Comparison of ENCODE assay signal across 19 cellular contexts in genomic region chr13:79435549-79435948, GRCh38. TPM values are rescaled to one million over a fixed set of nuclear protein-coding genes. Genes with fewer than 3 reads are reported as not detected.
DNase-seq lines count a peak whose midpoint lies in the region; ATAC-seq, FAIRE-seq and TF ChIP-seq lines count a peak whose summit lies in the region.
"Had no signal": no experiment of that assay in that cellular context is flagged by ENCODE, and none has a peak within 500 bp of the region (broad histone marks: within the 10 kb centered on the region; RNA-seq: fewer than 3 reads in every experiment).

No MANE protein-coding gene starts in this region.

- no peaks in the 10 kb centered on the region for H4K20me1 ChIP-seq in PC-3 (ENCODE audit: low read length)

- peak; percentile 73 for FAIRE-seq in pancreas (lab: Jason Lieb, UNC)

- no peaks in the 10 kb centered on the region for H3K79me2 ChIP-seq in PC-3 (ENCODE audit: low read length)

- H3K36me3 ChIP-seq in PC-3 (ENCODE audit: low read depth, low read length), result no peaks in the 10 kb centered on the region
- no peaks in the 10 kb centered on the region for H3K36me3 ChIP-seq in pancreas
- H3K36me3 ChIP-seq: ascending aorta, heart right ventricle, left ventricle myocardium inferior had no signal

- H3K27ac ChIP-seq in PC-3 (ENCODE audit: low read length), result peak overlapping the region; percentile 39; the same call in 1 of the 2 replicates
- no peak overlapping the region for H3K27ac ChIP-seq in pancreas
- H3K27ac ChIP-seq: ascending aorta, heart right ventricle, left ventricle myocardium inferior, RWPE1 had no signal

- intact Hi-C loops in PC-3 (cut with micrococcal nuclease), result loop anchor here (1.0 to 2.0 kb wide), 2 partner anchors 45 to 50 kb away; partner anchors contain the start of gene NDFIP2
- intact Hi-C loops in pancreas (cut with DNase I), result no loop called here

- CTCF ChIA-PET in PC-3 (lab: Charles Lee), result interaction anchor here (0.6 kb wide), 1 partner anchor 19 kb away, joined by 3 read pairs; no protein-coding TSS in a partner anchor

- POLR2A ChIA-PET in PC-3 (lab: Charles Lee; ENCODE audit: unreplicated experiment), result interaction anchor here (1.0 kb wide), 1 partner anchor 45 kb away, joined by 3 read pairs; the partner anchor contains the start of gene NDFIP2

- no TSS peak for BruUV-seq in PC-3 (replicated peaks; lab: Mats Ljungman, UMichigan)

- TF ChIP-seq CTCF in PC-3 (conservative IDR thresholded peaks at IDR 0.05; ENCODE audit: low read depth, low read length) (no peak), choroid plexus epithelial cell (conservative IDR thresholded peaks at IDR 0.05; ENCODE audit: low read depth, low read length) (no peak), pancreas (IDR thresholded peaks at IDR 0.05) (no peak)

- no peaks in the 10 kb centered on the region for H3F3A ChIP-seq in PC-3 (ENCODE audit: low read length, unreplicated experiment)

- H3K4me1 ChIP-seq in PC-3 (ENCODE audit: insufficient read depth, low read length) (peaks cover 11% of the 10 kb centered on the region), pancreas (no peaks in the 10 kb centered on the region)
- H3K4me1 ChIP-seq: ascending aorta had no signal

- H2AFZ ChIP-seq in PC-3 (ENCODE audit: low read length), result no peak overlapping the region

- ATAC-seq in PC-3 (peak; percentile 98), pancreas (peak in 1 of 4 donors; percentile 12), HG02840 (IDR thresholded peaks at IDR 0.05; ENCODE audit: low FRiP score, unreplicated experiment) (no peak), HG03175 (IDR thresholded peaks at IDR 0.05; ENCODE audit: unreplicated experiment) (no peak)
- ATAC-seq: heart right ventricle; natural killer cell treated with Interleukin-12 subunit alpha and Interleukin-12 subunit beta and Interleukin-15 and Interleukin-18, amount 100 ng/mL, for 72 hours; stimulated activated naive CD8-positive, alpha-beta T cell treated with anti-CD3 and anti-CD28 coated beads, Interleukin-15, amount 100 ng/mL, for 72 hours had no signal

- H3K27me3 ChIP-seq in PC-3 (ENCODE audit: low read length), result no peaks in the 10 kb centered on the region
- no peaks in the 10 kb centered on the region for H3K27me3 ChIP-seq in pancreas
- H3K27me3 ChIP-seq: ascending aorta, heart right ventricle had no signal

- 61 to 63% methylated on average over 1 of the region's 1 CpG for WGBS in pancreas, 2 donors

- peak; percentile 84 for DNase-seq in EL
- peak; percentile 74 for DNase-seq in PC-3
- peak; percentile 57 for DNase-seq in choroid plexus epithelial cell (ENCODE audit: low read depth)
- DNase-seq in pancreas, result no peak
- no peak for DNase-seq in stimulated activated CD4-positive, alpha-beta T cell treated with anti-CD3 and anti-CD28 coated beads, Interleukin-2, amount 100 ng/mL, for 48 hours
- DNase-seq in SIG-M5 (lab: John Stamatoyannopoulos, UW), result no peak
- DNase-seq: activated CD4-positive, alpha-beta T cell treated with anti-CD3 and anti-CD28 coated beads, Interleukin-2, amount 10 ng/mL, durations not matched to agents 24 days and 14 days; CD4-positive, CD25-positive, alpha-beta regulatory T cell; heart right ventricle; left ventricle myocardium inferior; NCI-H146; NCI-H526; stimulated activated naive CD8-positive, alpha-beta T cell treated with anti-CD3 and anti-CD28 coated beads, Interleukin-15, amount 100 ng/mL, for 72 hours had no signal

- H3K4me3 ChIP-seq in PC-3 (ENCODE audit: low read length) (no peak overlapping the region), choroid plexus epithelial cell (ENCODE audit: low read depth, low read length) (no peak overlapping the region), pancreas (no peak overlapping the region)
- H3K4me3 ChIP-seq: ascending aorta, heart right ventricle, left ventricle myocardium inferior had no signal

- H3K9me3 ChIP-seq in PC-3 (ENCODE audit: low read length) (no peaks in the 10 kb centered on the region), pancreas (no peaks in the 10 kb centered on the region)
- H3K9me3 ChIP-seq: ascending aorta, heart right ventricle had no signal

- H3K4me2 ChIP-seq in PC-3 (ENCODE audit: low read length), result peak overlapping the region; percentile 49

- no peak overlapping the region for H3K9ac ChIP-seq in PC-3 (ENCODE audit: low read length)

- no peaks in the 10 kb centered on the region for H3K9me2 ChIP-seq in PC-3 (replicated peaks; ENCODE audit: low read length)

RNA-seq across cellular contexts. Expression of gene RBM26, which starts 29.5 kb away (rescaled TPM):
- total RNA-seq in PC-3 (2014; rRNA removed), result 15.8 and 16.1 TPM in 2 replicates
- total RNA-seq in pancreas, result 10 to 100 TPM; 11.7 to 25.1 (median 16.4) TPM
- polyA plus RNA-seq in pancreas, result 10 to 100 TPM; 18.9 to 25.1 TPM

RNA-seq across cellular contexts. Expression of gene NDFIP2, which starts 45.4 kb away (rescaled TPM):
- total RNA-seq in PC-3 (2014; rRNA removed), result 17.9 and 19.5 TPM in 2 replicates
- total RNA-seq in pancreas, result 10 to 100 TPM; 19.5 to 35.0 (median 24.4) TPM
- polyA plus RNA-seq in pancreas, result 10 to 100 TPM in 1 of 2 donors, 1 to 10 TPM in 1; 6.3 to 15.0 TPM
- polyA plus RNA-seq: IgD-negative memory B cell had no signal

Comparison
In these comparisons a context has a peak if more than half of its experiments do, and no peak if none do; other contexts are left out.
1. DNase-seq: peak in EL (single experiment), PC-3 (single experiment) and choroid plexus epithelial cell (single experiment); none in pancreas (0 of 6), stimulated activated CD4-positive, alpha-beta T cell treated with anti-CD3 and anti-CD28 coated beads, Interleukin-2, amount 100 ng/mL, for 48 hours (0 of 2) and SIG-M5 (single experiment).